In genomic region chr2:237859533-237860272, GRCh38 we compare ENCODE assay signal across 8 cellular contexts. TPM values are rescaled to one million over a fixed set of nuclear protein-coding genes. Genes with fewer than 3 reads are reported as not detected.
DNase-seq lines count a peak whose midpoint lies in the region; ATAC-seq lines count a peak whose summit lies in the region.

Gene RAMP1, plus strand, starts transcription at chr2:237859623. Its CDS starts 53 bp downstream, at chr2:237859676.

- peak within 1 kb of the TSS; percentile 77 for H3K9ac ChIP-seq in skeletal muscle satellite cell (ENCODE audit: low read depth, low read length)

- H3K4me1 ChIP-seq in skeletal muscle satellite cell (ENCODE audit: control insufficient read depth, insufficient read depth, low read length), result peaks cover 38% of the 10 kb centered on the region

- H3K36me3 ChIP-seq in skeletal muscle satellite cell (ENCODE audit: insufficient read depth, low read length), result no peaks in the 10 kb centered on the region

- H3K4me2 ChIP-seq in skeletal muscle satellite cell (ENCODE audit: low read length), result peak within 1 kb of the TSS; percentile 91

- DNase-seq in AG20443 (ENCODE audit: low spot score) (peak; percentile 56), HuH-7.5 (ENCODE audit: low spot score) (peak; percentile 40), astrocyte of the hippocampus (ENCODE audit: low read depth, low spot score) (peak; percentile 57), NCI-H1436 treated with DMSO at 0.1 percent for 48 hours (lab: John Stamatoyannopoulos, UW) (no peak)

- H3K9me3 ChIP-seq in iPS-18c (ENCODE audit: control insufficient read depth, insufficient read depth, low read length) (no peaks in the 10 kb centered on the region), skeletal muscle satellite cell (replicated peaks; ENCODE audit: low read length) (no peaks in the 10 kb centered on the region)

- no peak for ATAC-seq in HG03025 (IDR thresholded peaks at IDR 0.05; ENCODE audit: low FRiP score, unreplicated experiment)
- no peak for ATAC-seq in GM21717 (IDR thresholded peaks at IDR 0.05; ENCODE audit: unreplicated experiment)

- peak within 1 kb of the TSS; percentile 40 for H3K4me3 ChIP-seq in iPS-18c (ENCODE audit: insufficient read depth, low read depth, low read length)
- peak within 1 kb of the TSS; percentile 74 for H3K4me3 ChIP-seq in skeletal muscle satellite cell (ENCODE audit: low read length)

- H3K27me3 ChIP-seq in skeletal muscle satellite cell (ENCODE audit: control insufficient read depth, insufficient read depth, low read length), result peaks cover 3% of the 10 kb centered on the region

RNA-seq across cellular contexts. Expression of gene RAMP1, which starts in this region (rescaled TPM):
- total RNA-seq in skeletal muscle satellite cell (2012; rRNA removed), result 4.8 TPM in 1 of 2 replicates, not detected in the other
